Comparison of ENCODE assay signal across 13 cellular contexts in genomic region chr11:2943711-2944118, GRCh38. TPM values are rescaled to one million over a fixed set of nuclear protein-coding genes. Genes with fewer than 3 reads are reported as not detected.
A peak's percentile ranks its signal among the peaks of the same experiment; 100 is the strongest.
DNase-seq lines count a peak whose midpoint lies in the region; ATAC-seq and TF ChIP-seq lines count a peak whose summit lies in the region.
"Had no signal": no experiment of that assay in that cellular context is flagged by ENCODE, and none has a peak within 500 bp of the region (broad histone marks: within the 10 kb centered on the region; RNA-seq: fewer than 3 reads in every experiment).

No MANE protein-coding gene starts in this region.

- H4K20me1 ChIP-seq in HCT116 (ENCODE audit: insufficient read depth) = no peaks in the 10 kb centered on the region

- no peak for TF ChIP-seq RAD21 in HCT116 (IDR thresholded peaks at IDR 0.05; ENCODE audit: low read depth)

- intact Hi-C loops in HCT116 (cut with micrococcal nuclease) (no loop called here), mucosa of descending colon (cut with DNase I, micrococcal nuclease) (no loop called here)

- RAD21 ChIA-PET in HCT116 (lab: Charles Lee; ENCODE audit: low non-redundant PET in 1 of 2, low total read pairs in 2 of 2, uncharacterized antibody in 2 of 2, unreplicated experiment in 2 of 2) = no interaction called here

- H3K9ac ChIP-seq in HCT116 (ENCODE audit: low read length) = no peak overlapping the region

- H3K4me3 ChIP-seq in HCT116 (replicated peaks in 1 of 2; ENCODE audit: low read depth in 1 of 2, low read length in 2 of 2) (no peak overlapping the region), mucosa of descending colon (no peak overlapping the region)
- no peak overlapping the region for H3K4me3 ChIP-seq in effector memory CD4-positive, alpha-beta T cell (ENCODE audit: insufficient read depth, low read depth, low read length, poor library complexity, severe bottlenecking)
- H3K4me3 ChIP-seq: ovary had no signal

- CTCF ChIA-PET in HCT116 (lab: Charles Lee) = no interaction called here

- H3K27ac Mint-ChIP-seq in activated naive CD8-positive, alpha-beta T cell treated with anti-CD3 and anti-CD28 coated beads, Interleukin-2, amount 50 U/mL, for 24 hours = peak overlapping the region; percentile 31
- no peak overlapping the region for H3K27ac Mint-ChIP-seq in T-helper 2 cell treated with Interferon-gamma antibody and Interleukin-4, amounts not matched to agents 5 μg/mL and 100 μg/mL, for 36 hours

- peaks cover 46% of the 10 kb centered on the region for H3K4me1 Mint-ChIP-seq in activated naive CD8-positive, alpha-beta T cell treated with anti-CD3 and anti-CD28 coated beads, Interleukin-2, amount 50 U/mL, for 24 hours
- peaks cover 28% of the 10 kb centered on the region for H3K4me1 Mint-ChIP-seq in T-helper 2 cell treated with Interferon-gamma antibody and Interleukin-4, amounts not matched to agents 5 μg/mL and 100 μg/mL, for 36 hours (ENCODE audit: low read depth)

- no peaks in the 10 kb centered on the region for H3K27me3 Mint-ChIP-seq in activated naive CD8-positive, alpha-beta T cell treated with anti-CD3 and anti-CD28 coated beads, Interleukin-2, amount 50 U/mL, for 24 hours
- H3K27me3 Mint-ChIP-seq in T-helper 2 cell treated with Interferon-gamma antibody and Interleukin-4, amounts not matched to agents 5 μg/mL and 100 μg/mL, for 36 hours (ENCODE audit: low read depth) = no peaks in the 10 kb centered on the region
- H3K27me3 Mint-ChIP-seq: activated CD4-positive, alpha-beta T cell treated with anti-CD3 and anti-CD28 coated beads, Interleukin-2, amount 10 ng/mL, durations not matched to agents 7 days and 5 days; IgD-negative memory B cell had no signal

- H3K36me3 Mint-ChIP-seq in activated naive CD8-positive, alpha-beta T cell treated with anti-CD3 and anti-CD28 coated beads, Interleukin-2, amount 50 U/mL, for 24 hours (ENCODE audit: low read depth) = peaks cover 47% of the 10 kb centered on the region
- peaks cover 53% of the 10 kb centered on the region for H3K36me3 Mint-ChIP-seq in T-helper 2 cell treated with Interferon-gamma antibody and Interleukin-4, amounts not matched to agents 5 μg/mL and 100 μg/mL, for 36 hours (ENCODE audit: low read depth)

- H3K27me3 ChIP-seq in HCT116 (ENCODE audit: insufficient read depth, low read length) = no peaks in the 10 kb centered on the region
- no peaks in the 10 kb centered on the region for H3K27me3 ChIP-seq in effector memory CD4-positive, alpha-beta T cell (replicated peaks; ENCODE audit: control insufficient read depth, insufficient read depth, low read length, poor library complexity, severe bottlenecking)
- H3K27me3 ChIP-seq: ovary had no signal

- H3K36me3 ChIP-seq in HCT116 (ENCODE audit: control insufficient read depth in 1 of 2, insufficient read depth in 2 of 2, low read length in 2 of 2) (peaks cover 12 to 23% of the 10 kb centered on the region in 2 experiments; a peak in 2 of 4 replicates), mucosa of descending colon (ENCODE audit: low read depth) (no peaks in the 10 kb centered on the region)
- peaks cover 33% of the 10 kb centered on the region for H3K36me3 ChIP-seq in effector memory CD4-positive, alpha-beta T cell (ENCODE audit: control insufficient read depth, insufficient read depth, low read length)
- H3K36me3 ChIP-seq: ovary had no signal

- POLR2A ChIA-PET in HCT116 (lab: Charles Lee) = no interaction called here

- BruUV-seq in HCT116 (replicated peaks; lab: Mats Ljungman, UMichigan) = no TSS peak

- H3K4me1 ChIP-seq in HCT116 (ENCODE audit: control insufficient read depth in 1 of 2, insufficient read depth in 2 of 2, low read length in 2 of 2) = peaks cover 22 to 41% of the 10 kb centered on the region in 2 experiments
- peaks cover 46% of the 10 kb centered on the region for H3K4me1 ChIP-seq in mucosa of descending colon (ENCODE audit: low read depth)
- H3K4me1 ChIP-seq in effector memory CD4-positive, alpha-beta T cell (ENCODE audit: control insufficient read depth, insufficient read depth, low read length, poor library complexity, severe bottlenecking) = peaks cover 28% of the 10 kb centered on the region

- TF ChIP-seq CTCF in HCT116 (IDR thresholded peaks at IDR 0.05 in 2 of 3, conservative IDR thresholded peaks at IDR 0.05 in 1 of 3; ENCODE audit: borderline replicate concordance in 1 of 3, insufficient read depth in 1 of 3, low read depth in 2 of 3, low read length in 2 of 3) (no peak), mucosa of descending colon (IDR thresholded peaks at IDR 0.05) (no peak)

- H3K9me2 ChIP-seq in HCT116 (ENCODE audit: insufficient read depth) = no peaks in the 10 kb centered on the region

- H3K27ac ChIP-seq in HCT116 (ENCODE audit: low read depth, low read length) = no peak overlapping the region
- no peak overlapping the region for H3K27ac ChIP-seq in effector memory CD4-positive, alpha-beta T cell (ENCODE audit: insufficient read depth, low read length, poor library complexity, severe bottlenecking)
- H3K27ac ChIP-seq: ovary had no signal

- H3K9me3 Mint-ChIP-seq in activated naive CD8-positive, alpha-beta T cell treated with anti-CD3 and anti-CD28 coated beads, Interleukin-2, amount 50 U/mL, for 24 hours = peaks cover 5% of the 10 kb centered on the region
- peaks cover 12% of the 10 kb centered on the region for H3K9me3 Mint-ChIP-seq in T-helper 2 cell treated with Interferon-gamma antibody and Interleukin-4, amounts not matched to agents 5 μg/mL and 100 μg/mL, for 36 hours
- H3K9me3 Mint-ChIP-seq: IgD-negative memory B cell had no signal

- ATAC-seq in HCT116 (peak; percentile 11; the same call in 1 of the 2 replicates), mucosa of descending colon (peak; percentile 54), GM21723 (IDR thresholded peaks at IDR 0.05; ENCODE audit: unreplicated experiment) (no peak)
- no peak for ATAC-seq in activated naive CD8-positive, alpha-beta T cell treated with anti-CD3 and anti-CD28 coated beads, Interleukin-2, amount 50 U/mL, for 24 hours

- H3K9me3 ChIP-seq in HCT116 (ENCODE audit: control insufficient read depth in 1 of 2, insufficient read depth in 1 of 2, low read depth in 1 of 2, low read length in 2 of 2) (peaks cover 0 to 3% of the 10 kb centered on the region in 2 experiments; a peak in 1 of 4 replicates), mucosa of descending colon (peaks cover 4% of the 10 kb centered on the region)
- H3K9me3 ChIP-seq in effector memory CD4-positive, alpha-beta T cell (ENCODE audit: control insufficient read depth, low read length) = peaks cover 5% of the 10 kb centered on the region
- H3K9me3 ChIP-seq: ovary had no signal

- no peak overlapping the region for H3K4me3 Mint-ChIP-seq in activated naive CD8-positive, alpha-beta T cell treated with anti-CD3 and anti-CD28 coated beads, Interleukin-2, amount 50 U/mL, for 24 hours
- H3K4me3 Mint-ChIP-seq in T-helper 2 cell treated with Interferon-gamma antibody and Interleukin-4, amounts not matched to agents 5 μg/mL and 100 μg/mL, for 36 hours = no peak overlapping the region
- H3K4me3 Mint-ChIP-seq: activated CD4-positive, alpha-beta T cell treated with anti-CD3 and anti-CD28 coated beads, Interleukin-2, amount 10 ng/mL, durations not matched to agents 7 days and 5 days; IgD-negative memory B cell had no signal

- H3K79me2 ChIP-seq in HCT116 (ENCODE audit: insufficient read depth, low read length) = peaks cover 22% of the 10 kb centered on the region; the same call in 1 of the 2 replicates

- DNase-seq in COR-L47 (lab: John Stamatoyannopoulos, UW) (peak; percentile 71), HCT116 (ENCODE audit: low read depth, low spot score) (no peak), mucosa of descending colon (peak; percentile 75 to 81 (median 80))
- no peak for DNase-seq in activated naive CD8-positive, alpha-beta T cell treated with anti-CD3 and anti-CD28 coated beads, Interleukin-2, amount 50 U/mL, for 24 hours
- no peak for DNase-seq in T-helper 2 cell treated with Interferon-gamma antibody and Interleukin-4, amounts not matched to agents 5 μg/mL and 100 μg/mL, for 36 hours (ENCODE audit: low spot score)
- no peak for DNase-seq in effector memory CD4-positive, alpha-beta T cell
- DNase-seq in stimulated activated CD4-positive, alpha-beta T cell treated with anti-CD3 and anti-CD28 coated beads, Interleukin-1b, Interleukin-23, amount 100 ng/mL, for 48 hours = no peak
- DNase-seq: activated CD4-positive, alpha-beta T cell treated with anti-CD3 and anti-CD28 coated beads, Interleukin-2, amount 10 ng/mL, durations not matched to agents 7 days and 5 days; DMS79 treated with DMSO at 0.1 percent for 48 hours; kidney glomerular epithelial cell had no signal

- no peak overlapping the region for H3K4me2 ChIP-seq in HCT116 (ENCODE audit: low read length)

- H2AFZ ChIP-seq in HCT116 (ENCODE audit: low read depth, low read length, poor library complexity, severe bottlenecking) = no peak overlapping the region

- no peak for TF ChIP-seq POLR2A in HCT116 (IDR thresholded peaks at IDR 0.05; ENCODE audit: borderline replicate concordance, extremely low read depth, insufficient read depth, insufficient read length)

TF ChIP-seq in HCT116, 20 proteins besides CTCF, POLR2A, EP300 and RAD21:
- TF ChIP-seq EZH2phosphoT487 (IDR thresholded peaks at IDR 0.05; ENCODE audit: borderline replicate concordance) = no peak
- TF ChIP-seq, protein P1, sequence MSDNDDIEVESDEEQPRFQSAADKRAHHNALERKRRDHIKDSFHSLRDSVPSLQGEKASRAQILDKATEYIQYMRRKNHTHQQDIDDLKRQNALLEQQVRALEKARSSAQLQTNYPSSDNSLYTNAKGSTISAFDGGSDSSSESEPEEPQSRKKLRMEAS (IDR thresholded peaks at IDR 0.05) = peak; percentile 56; the same call in 1 of the 2 replicates

RNA-seq across cellular contexts. Expression of gene PHLDA2, which starts 14.5 kb away (rescaled TPM):
- total RNA-seq in HCT116 (2021; ENCODE audit: unreplicated experiment) (309 TPM), mucosa of descending colon (10 to 100 TPM in 2 of 3 donors, 1 to 10 TPM in 1; 8.9 to 25.6 (median 23.9) TPM)
- 446 and 495 TPM in 2 replicates for polyA plus RNA-seq in HCT116 (2012)
- polyA plus RNA-seq: IgD-negative memory B cell had no signal

RNA-seq across cellular contexts. Expression of gene NAP1L4, which starts 48.4 kb away (rescaled TPM):
- total RNA-seq in HCT116 (2021; ENCODE audit: unreplicated experiment) (144 TPM), mucosa of descending colon (100 to 1,000 TPM in 1 of 3 donors, 10 to 100 TPM in 2; 94.0 to 116 (median 99.8) TPM)
- polyA plus RNA-seq in HCT116 (2012) = 63.0 and 82.2 TPM in 2 replicates

RNA-seq across cellular contexts. Expression of gene CDKN1C, which starts 58.1 kb away (rescaled TPM):
- 24.0 TPM for total RNA-seq in HCT116 (2021; ENCODE audit: unreplicated experiment)
- 15.9 and 22.3 TPM in 2 replicates for polyA plus RNA-seq in HCT116 (2012)
- 10 to 100 TPM in 2 of 3 donors, 1 to 10 TPM in 1; 3.0 to 40.3 (median 10.2) TPM for total RNA-seq in mucosa of descending colon
- polyA plus RNA-seq: IgD-negative memory B cell had no signal

Comparison
In these comparisons a context has a peak if more than half of its experiments do, and no peak if none do; other contexts are left out.
1. DNase-seq: peak in COR-L47 (single experiment) and mucosa of descending colon (3 of 3); none in HCT116 (single experiment), activated naive CD8-positive, alpha-beta T cell treated with anti-CD3 and anti-CD28 coated beads, Interleukin-2, amount 50 U/mL, for 24 hours (single experiment), T-helper 2 cell treated with Interferon-gamma antibody and Interleukin-4, amounts not matched to agents 5 μg/mL and 100 μg/mL, for 36 hours (single experiment), effector memory CD4-positive, alpha-beta T cell (0 of 3) and stimulated activated CD4-positive, alpha-beta T cell treated with anti-CD3 and anti-CD28 coated beads, Interleukin-1b, Interleukin-23, amount 100 ng/mL, for 48 hours (single experiment).
2. ATAC-seq: peak in HCT116 (single experiment) and mucosa of descending colon (single experiment); none in activated naive CD8-positive, alpha-beta T cell treated with anti-CD3 and anti-CD28 coated beads, Interleukin-2, amount 50 U/mL, for 24 hours (single experiment) and GM21723 (single experiment).
3. RNA of gene PHLDA2, which starts 14.5 kb away (total RNA-seq): 309 TPM in HCT116 (single experiment); 8.9 to 25.6 TPM in mucosa of descending colon; every median in the first group is over 10 times any median in the second.